In the genomic region with DNA sequence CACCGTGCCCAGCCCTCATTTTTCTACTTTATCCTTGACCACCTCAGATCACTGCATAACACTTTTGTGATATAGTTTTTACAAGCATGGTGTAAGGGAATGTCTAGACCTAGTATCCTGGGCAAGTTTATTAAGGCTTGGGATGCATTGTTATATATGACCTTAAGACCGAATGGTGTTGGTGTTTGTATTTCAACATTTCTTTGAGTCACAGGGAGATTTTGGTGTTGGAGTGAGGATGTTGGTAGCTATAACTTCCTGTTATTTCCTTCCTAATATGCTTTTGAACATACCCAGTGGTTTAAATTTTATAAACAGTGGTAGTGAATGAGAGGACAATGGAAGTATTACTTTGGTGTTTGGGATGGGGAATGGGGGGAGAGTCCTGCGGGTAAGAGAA, we compare ENCODE assay signal across 1 cellular context.
TF ChIP-seq lines count a peak whose summit lies in the region.

No MANE protein-coding gene starts in this region.

TF ChIP-seq in GM12878, 131 proteins besides CTCF, POLR2A, EP300 and RAD21:
- TF ChIP-seq MYB (IDR thresholded peaks at IDR 0.05; ENCODE audit: borderline replicate concordance, low read depth, low read length) (no peak), SREBF2 (IDR thresholded peaks at IDR 0.05; ENCODE audit: low read length) (no peak), EGR1 (IDR thresholded peaks at IDR 0.05; ENCODE audit: borderline replicate concordance in 1 of 2, low read depth in 2 of 2, low read length in 2 of 2) (no peak), DPF2 (IDR thresholded peaks at IDR 0.05) (no peak), RAD51 (IDR thresholded peaks at IDR 0.05) (no peak), PAX5 (IDR thresholded peaks at IDR 0.05; ENCODE audit: borderline replicate concordance, low read depth, low read length) (no peak), MYC (IDR thresholded peaks at IDR 0.05; ENCODE audit: insufficient read depth, insufficient read length, insufficient replicate concordance, low read length, severe bottlenecking) (no peak), JUNB (IDR thresholded peaks at IDR 0.05) (no peak), BMI1 (IDR thresholded peaks at IDR 0.05; ENCODE audit: borderline replicate concordance) (no peak), CBX3 (IDR thresholded peaks at IDR 0.05; ENCODE audit: borderline replicate concordance, low read depth) (no peak), SMARCA5 (IDR thresholded peaks at IDR 0.05) (no peak), ZNF384 (IDR thresholded peaks at IDR 0.05; ENCODE audit: borderline replicate concordance, low read depth, low read length) (no peak), SPI1 (IDR thresholded peaks at IDR 0.05; ENCODE audit: borderline replicate concordance, insufficient read depth, low read depth, low read length) (no peak), KLF5 (IDR thresholded peaks at IDR 0.05; ENCODE audit: partially characterized antibody) (no peak), PML (IDR thresholded peaks at IDR 0.05; ENCODE audit: low read length) (no peak)
- TF ChIP-seq, protein P1, sequence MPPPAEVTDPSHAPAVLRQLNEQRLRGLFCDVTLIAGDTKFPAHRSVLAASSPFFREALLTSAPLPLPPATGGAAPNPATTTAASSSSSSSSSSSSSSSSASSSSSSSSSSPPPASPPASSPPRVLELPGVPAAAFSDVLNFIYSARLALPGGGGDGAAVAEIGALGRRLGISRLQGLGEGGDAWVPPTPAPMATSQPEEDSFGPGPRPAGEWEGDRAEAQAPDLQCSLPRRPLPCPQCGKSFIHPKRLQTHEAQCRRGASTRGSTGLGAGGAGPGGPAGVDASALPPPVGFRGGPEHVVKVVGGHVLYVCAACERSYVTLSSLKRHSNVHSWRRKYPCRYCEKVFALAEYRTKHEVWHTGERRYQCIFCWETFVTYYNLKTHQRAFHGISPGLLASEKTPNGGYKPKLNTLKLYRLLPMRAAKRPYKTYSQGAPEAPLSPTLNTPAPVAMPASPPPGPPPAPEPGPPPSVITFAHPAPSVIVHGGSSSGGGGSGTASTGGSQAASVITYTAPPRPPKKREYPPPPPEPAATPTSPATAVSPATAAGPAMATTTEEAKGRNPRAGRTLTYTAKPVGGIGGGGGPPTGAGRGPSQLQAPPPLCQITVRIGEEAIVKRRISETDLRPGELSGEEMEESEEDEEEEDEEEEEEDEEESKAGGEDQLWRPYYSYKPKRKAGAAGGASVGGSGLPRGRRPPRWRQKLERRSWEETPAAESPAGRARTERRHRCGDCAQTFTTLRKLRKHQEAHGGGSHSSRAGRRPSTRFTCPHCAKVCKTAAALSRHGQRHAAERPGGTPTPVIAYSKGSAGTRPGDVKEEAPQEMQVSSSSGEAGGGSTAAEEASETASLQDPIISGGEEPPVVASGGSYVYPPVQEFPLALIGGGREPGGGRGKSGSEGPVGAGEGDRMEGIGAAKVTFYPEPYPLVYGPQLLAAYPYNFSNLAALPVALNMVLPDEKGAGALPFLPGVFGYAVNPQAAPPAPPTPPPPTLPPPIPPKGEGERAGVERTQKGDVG (CRISPR knock-in tag; IDR thresholded peaks at IDR 0.05): no peak
- TF ChIP-seq, protein P2, sequence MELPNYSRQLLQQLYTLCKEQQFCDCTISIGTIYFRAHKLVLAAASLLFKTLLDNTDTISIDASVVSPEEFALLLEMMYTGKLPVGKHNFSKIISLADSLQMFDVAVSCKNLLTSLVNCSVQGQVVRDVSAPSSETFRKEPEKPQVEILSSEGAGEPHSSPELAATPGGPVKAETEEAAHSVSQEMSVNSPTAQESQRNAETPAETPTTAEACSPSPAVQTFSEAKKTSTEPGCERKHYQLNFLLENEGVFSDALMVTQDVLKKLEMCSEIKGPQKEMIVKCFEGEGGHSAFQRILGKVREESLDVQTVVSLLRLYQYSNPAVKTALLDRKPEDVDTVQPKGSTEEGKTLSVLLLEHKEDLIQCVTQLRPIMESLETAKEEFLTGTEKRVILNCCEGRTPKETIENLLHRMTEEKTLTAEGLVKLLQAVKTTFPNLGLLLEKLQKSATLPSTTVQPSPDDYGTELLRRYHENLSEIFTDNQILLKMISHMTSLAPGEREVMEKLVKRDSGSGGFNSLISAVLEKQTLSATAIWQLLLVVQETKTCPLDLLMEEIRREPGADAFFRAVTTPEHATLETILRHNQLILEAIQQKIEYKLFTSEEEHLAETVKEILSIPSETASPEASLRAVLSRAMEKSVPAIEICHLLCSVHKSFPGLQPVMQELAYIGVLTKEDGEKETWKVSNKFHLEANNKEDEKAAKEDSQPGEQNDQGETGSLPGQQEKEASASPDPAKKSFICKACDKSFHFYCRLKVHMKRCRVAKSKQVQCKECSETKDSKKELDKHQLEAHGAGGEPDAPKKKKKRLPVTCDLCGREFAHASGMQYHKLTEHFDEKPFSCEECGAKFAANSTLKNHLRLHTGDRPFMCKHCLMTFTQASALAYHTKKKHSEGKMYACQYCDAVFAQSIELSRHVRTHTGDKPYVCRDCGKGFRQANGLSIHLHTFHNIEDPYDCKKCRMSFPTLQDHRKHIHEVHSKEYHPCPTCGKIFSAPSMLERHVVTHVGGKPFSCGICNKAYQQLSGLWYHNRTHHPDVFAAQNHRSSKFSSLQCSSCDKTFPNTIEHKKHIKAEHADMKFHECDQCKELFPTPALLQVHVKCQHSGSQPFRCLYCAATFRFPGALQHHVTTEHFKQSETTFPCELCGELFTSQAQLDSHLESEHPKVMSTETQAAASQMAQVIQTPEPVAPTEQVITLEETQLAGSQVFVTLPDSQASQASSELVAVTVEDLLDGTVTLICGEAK (IDR thresholded peaks at IDR 0.05; ENCODE audit: borderline replicate concordance): no peak
- TF ChIP-seq, protein P3, sequence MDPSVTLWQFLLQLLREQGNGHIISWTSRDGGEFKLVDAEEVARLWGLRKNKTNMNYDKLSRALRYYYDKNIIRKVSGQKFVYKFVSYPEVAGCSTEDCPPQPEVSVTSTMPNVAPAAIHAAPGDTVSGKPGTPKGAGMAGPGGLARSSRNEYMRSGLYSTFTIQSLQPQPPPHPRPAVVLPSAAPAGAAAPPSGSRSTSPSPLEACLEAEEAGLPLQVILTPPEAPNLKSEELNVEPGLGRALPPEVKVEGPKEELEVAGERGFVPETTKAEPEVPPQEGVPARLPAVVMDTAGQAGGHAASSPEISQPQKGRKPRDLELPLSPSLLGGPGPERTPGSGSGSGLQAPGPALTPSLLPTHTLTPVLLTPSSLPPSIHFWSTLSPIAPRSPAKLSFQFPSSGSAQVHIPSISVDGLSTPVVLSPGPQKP (IDR thresholded peaks at IDR 0.05; ENCODE audit: low read depth, low read length): no peak
- TF ChIP-seq, protein P4, sequence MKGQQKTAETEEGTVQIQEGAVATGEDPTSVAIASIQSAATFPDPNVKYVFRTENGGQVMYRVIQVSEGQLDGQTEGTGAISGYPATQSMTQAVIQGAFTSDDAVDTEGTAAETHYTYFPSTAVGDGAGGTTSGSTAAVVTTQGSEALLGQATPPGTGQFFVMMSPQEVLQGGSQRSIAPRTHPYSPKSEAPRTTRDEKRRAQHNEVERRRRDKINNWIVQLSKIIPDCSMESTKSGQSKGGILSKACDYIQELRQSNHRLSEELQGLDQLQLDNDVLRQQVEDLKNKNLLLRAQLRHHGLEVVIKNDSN (IDR thresholded peaks at IDR 0.05; ENCODE audit: borderline replicate concordance, extremely low read length, insufficient read depth, low read depth, low read length): no peak
TF ChIP-seq in GM12878: peak in this region for 0.
